29 cellular contexts compared by ENCODE assay signal in the genomic region with DNA sequence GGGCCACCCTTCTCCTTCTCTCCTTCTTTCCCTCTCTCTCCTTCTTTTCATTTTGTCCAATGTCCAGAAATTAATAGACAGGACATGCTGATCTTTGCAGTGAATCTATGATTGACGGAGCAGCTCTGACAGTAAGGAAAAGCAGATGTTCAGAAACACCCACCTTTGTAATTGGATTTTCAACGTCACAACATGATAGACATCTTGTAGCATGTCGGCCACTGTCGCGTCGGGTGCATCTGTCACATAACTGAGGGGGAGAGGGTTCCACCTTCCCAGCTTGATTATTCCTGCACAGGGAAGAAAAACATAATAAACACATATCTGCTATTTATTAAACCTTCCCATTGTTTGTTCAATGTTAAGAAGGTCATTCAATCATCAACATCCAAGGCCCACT.
"Had no signal": no experiment of that assay in that cellular context is flagged by ENCODE, and none has a peak within 500 bp of the region (broad histone marks: within the 10 kb centered on the region; RNA-seq: fewer than 3 reads in every experiment).

No MANE protein-coding gene starts in this region.

- H3K27ac Mint-ChIP-seq: activated CD8-positive, alpha-beta T cell treated with anti-CD3 and anti-CD28 coated beads for 36 hours; activated naive CD4-positive, alpha-beta T cell treated with anti-CD3 and anti-CD28 coated beads, Interleukin-2, amount 50 U/mL, for 72 hours; activated T-cell treated with anti-CD3 and anti-CD28 coated beads, Interleukin-2, amount 50 U/mL, for 72 hours; activated T-helper 17 cell treated with anti-CD3 and anti-CD28 coated beads, Interleukin-2, amount 50 U/mL, for 72 hours; IgD-negative memory B cell had no signal

- DNase-seq: activated CD4-positive, alpha-beta T cell treated with anti-CD3 and anti-CD28 coated beads for 1 hour; activated CD4-positive, alpha-beta T cell treated with anti-CD3 and anti-CD28 coated beads for 48 hours; activated CD4-positive, CD25-positive, alpha-beta regulatory T cell; activated CD8-positive, alpha-beta T cell treated with anti-CD3 and anti-CD28 coated beads for 36 hours; activated gamma-delta T cell; activated naive CD4-positive, alpha-beta T cell treated with Interleukin-2 at 50 U/mL for 16 hours; activated T-cell treated with anti-CD3 and anti-CD28 coated beads, Interleukin-2, amount 50 U/mL, for 1 hour; activated T-cell treated with anti-CD3 and anti-CD28 coated beads, Interleukin-2, amount 50 U/mL, for 72 hours; adrenal gland; body of pancreas; Karpas-422; KBM-7; NCI-H1436 treated with DMSO at 0.1 percent for 48 hours; NCI-H1694 treated with DMSO at 0.1 percent for 48 hours; NCI-H2029; NCI-H510A; NCI-H526; NCI-H748 treated with DMSO at 0.1 percent for 48 hours; SHP77; SW 1271; T-helper 1 cell; T-helper 2 cell; T-helper 9 cell had no signal

- H3K27ac ChIP-seq: adrenal gland, body of pancreas, breast epithelium, VCaP had no signal

- H3K27me3 ChIP-seq: adrenal gland, body of pancreas, breast epithelium had no signal

- H3K9me3 ChIP-seq: adrenal gland, body of pancreas, breast epithelium had no signal

- H3K4me3 Mint-ChIP-seq: activated CD8-positive, alpha-beta T cell treated with anti-CD3 and anti-CD28 coated beads for 36 hours; activated T-cell treated with anti-CD3 and anti-CD28 coated beads, Interleukin-2, amount 50 U/mL, for 72 hours; activated T-helper 17 cell treated with anti-CD3 and anti-CD28 coated beads, Interleukin-2, amount 50 U/mL, for 72 hours; IgD-negative memory B cell had no signal

- ATAC-seq: activated CD8-positive, alpha-beta T cell treated with anti-CD3 and anti-CD28 coated beads for 36 hours; activated naive CD4-positive, alpha-beta T cell treated with anti-CD3 and anti-CD28 coated beads, Interleukin-2, amount 50 U/mL, for 72 hours; activated T-cell treated with anti-CD3 and anti-CD28 coated beads, Interleukin-2, amount 50 U/mL, for 72 hours; activated T-helper 17 cell treated with anti-CD3 and anti-CD28 coated beads, Interleukin-2, amount 50 U/mL, for 72 hours; body of pancreas; Panc1 had no signal

- H3K36me3 Mint-ChIP-seq: activated naive CD4-positive, alpha-beta T cell treated with anti-CD3 and anti-CD28 coated beads, Interleukin-2, amount 50 U/mL, for 72 hours; IgD-negative memory B cell had no signal

- H3K4me1 ChIP-seq: adrenal gland, breast epithelium had no signal

- H3K4me3 ChIP-seq: adrenal gland, body of pancreas, breast epithelium had no signal

- H3K9me3 Mint-ChIP-seq: activated CD8-positive, alpha-beta T cell treated with anti-CD3 and anti-CD28 coated beads for 36 hours; activated naive CD4-positive, alpha-beta T cell treated with anti-CD3 and anti-CD28 coated beads, Interleukin-2, amount 50 U/mL, for 72 hours; activated T-cell treated with anti-CD3 and anti-CD28 coated beads, Interleukin-2, amount 50 U/mL, for 72 hours; activated T-helper 17 cell treated with anti-CD3 and anti-CD28 coated beads, Interleukin-2, amount 50 U/mL, for 72 hours; IgD-negative memory B cell had no signal

- H3K36me3 ChIP-seq: adrenal gland, breast epithelium had no signal

- H3K4me1 Mint-ChIP-seq: activated T-helper 17 cell treated with anti-CD3 and anti-CD28 coated beads, Interleukin-2, amount 50 U/mL, for 72 hours; IgD-negative memory B cell had no signal
